Comparison of ENCODE assay signal across 14 cellular contexts in the genomic region with DNA sequence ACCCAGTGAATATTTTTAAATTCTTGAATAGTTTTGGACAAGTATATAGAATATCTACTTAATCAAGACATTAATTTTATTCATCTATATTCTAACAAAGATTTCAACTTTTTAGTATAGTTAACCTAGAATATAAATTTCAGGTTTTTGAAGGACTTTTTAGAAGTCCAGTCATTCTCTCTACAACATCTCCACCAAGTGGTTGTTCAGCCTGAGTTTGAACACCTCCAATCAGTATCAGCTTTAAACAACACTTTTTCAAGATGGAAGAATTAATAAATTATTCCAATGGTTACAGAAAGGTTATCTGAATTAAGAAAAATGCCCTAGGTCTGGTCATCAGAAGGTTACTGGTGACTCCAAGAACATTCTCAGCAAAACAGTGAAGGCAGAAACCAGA. TPM values are rescaled to one million over a fixed set of nuclear protein-coding genes. Genes with fewer than 3 reads are reported as not detected.
A peak's percentile ranks its signal among the peaks of the same experiment; 100 is the strongest.
DNase-seq lines count a peak whose midpoint lies in the region; ATAC-seq, FAIRE-seq and TF ChIP-seq lines count a peak whose summit lies in the region.
"Had no signal": no experiment of that assay in that cellular context is flagged by ENCODE, and none has a peak within 500 bp of the region (broad histone marks: within the 10 kb centered on the region; RNA-seq: fewer than 3 reads in every experiment).

No MANE protein-coding gene starts in this region.

- H3K4me1 Mint-ChIP-seq in H9: peaks cover 3 to 4% of the 10 kb centered on the region in 2 experiments
- H3K4me1 Mint-ChIP-seq: CD8-positive, alpha-beta memory T cell had no signal

- H2BK12ac ChIP-seq in H9 (ENCODE audit: insufficient read length, low read depth, low read length) (no peak overlapping the region), trophoblast cell (ENCODE audit: low read length) (no peak overlapping the region)

- no peaks in the 10 kb centered on the region for H3K23me2 ChIP-seq in H9 (ENCODE audit: insufficient read length, low read depth, low read length, poor library complexity, severe bottlenecking)

- H4K91ac ChIP-seq in H9 (ENCODE audit: insufficient read length, low read depth, low read length) (no peak overlapping the region), trophoblast cell (ENCODE audit: low read depth, low read length) (no peak overlapping the region)

- TF ChIP-seq CTCF in AG10803 (conservative IDR thresholded peaks at IDR 0.05; ENCODE audit: low read length) (peak; percentile 21), H9 (conservative IDR thresholded peaks at IDR 0.05) (peak; percentile 53), hepatocyte (IDR thresholded peaks at IDR 0.05; ENCODE audit: poor library complexity) (peak; percentile 46)

- H3K27me3 Mint-ChIP-seq in H9 (ENCODE audit: low read depth): no peaks in the 10 kb centered on the region

- H3K4ac ChIP-seq in H9 (ENCODE audit: low read depth, low read length): no peak overlapping the region
- H3K4ac ChIP-seq in trophoblast cell (ENCODE audit: low read depth, low read length): no peak overlapping the region

- H3K4me2 ChIP-seq in H9 (ENCODE audit: insufficient read depth, insufficient read length, low read length): no peak overlapping the region
- no peak overlapping the region for H3K4me2 ChIP-seq in hepatocyte
- H3K4me2 ChIP-seq in trophoblast cell (ENCODE audit: low read length): no peak overlapping the region

- H3K79me2 ChIP-seq in H9 (ENCODE audit: insufficient read depth, low read length) (no peaks in the 10 kb centered on the region), hepatocyte (no peaks in the 10 kb centered on the region), trophoblast cell (ENCODE audit: control insufficient read depth, insufficient read depth, low read length, poor library complexity) (no peaks in the 10 kb centered on the region)

- DNase-seq in AG10803 (ENCODE audit: low read depth) (peak; percentile 3), H9 (no peak), hepatocyte (ENCODE audit: low spot score) (no peak), urothelium cell line (ENCODE audit: low spot score) (no peak), trophoblast cell (no peak)
- DNase-seq: activated T-cell treated with anti-CD3 and anti-CD28 coated beads for 4 hours; CD8-positive, alpha-beta memory T cell; left ventricle myocardium superior; NCI-H146; stimulated activated CD4-positive, alpha-beta T cell treated with anti-CD3 and anti-CD28 coated beads, Interleukin-1b, Interleukin-23, amount 100 ng/mL, for 48 hours had no signal

- no peaks in the 10 kb centered on the region; a peak in 3 of 7 replicates for H3K36me3 Mint-ChIP-seq in H9 (ENCODE audit: insufficient read depth in 1 of 3, low read depth in 3 of 3)

- H3K9ac ChIP-seq in H9 (ENCODE audit: extremely low read depth, insufficient read length, low read length) (no peak overlapping the region), trophoblast cell (ENCODE audit: low read length) (no peak overlapping the region)

- no peaks in the 10 kb centered on the region for H3K9me2 ChIP-seq in hepatocyte (replicated peaks; ENCODE audit: insufficient read depth)

- H3K14ac ChIP-seq in H9 (ENCODE audit: insufficient read depth, low read length): no peak overlapping the region
- no peak overlapping the region for H3K14ac ChIP-seq in trophoblast cell (ENCODE audit: low read length)

- no peak overlapping the region for H4K12ac ChIP-seq in trophoblast cell (ENCODE audit: low read depth, low read length)

- no peak for ATAC-seq in GM19455 (IDR thresholded peaks at IDR 0.05; ENCODE audit: unreplicated experiment)
- ATAC-seq in HG03196 (IDR thresholded peaks at IDR 0.05; ENCODE audit: unreplicated experiment): no peak
- ATAC-seq: left ventricle myocardium superior had no signal

- H3K27ac ChIP-seq in H9 (ENCODE audit: insufficient read length, low read depth, low read length) (no peak overlapping the region), hepatocyte (no peak overlapping the region), trophoblast cell (ENCODE audit: low read depth, low read length) (no peak overlapping the region)

- no peak overlapping the region for H3K27ac Mint-ChIP-seq in H9

- no peak overlapping the region for H2BK15ac ChIP-seq in H9 (ENCODE audit: low read depth, low read length)

- H3K56ac ChIP-seq in H9 (ENCODE audit: insufficient read length, low read depth, low read length): no peak overlapping the region

- H2AFZ ChIP-seq in H9 (ENCODE audit: low read length) (no peak overlapping the region), hepatocyte (no peak overlapping the region), trophoblast cell (ENCODE audit: insufficient read depth, low read length, poor library complexity) (no peak overlapping the region)

- H3K23ac ChIP-seq in H9 (ENCODE audit: insufficient read length, low read depth, low read length) (no peak overlapping the region), trophoblast cell (ENCODE audit: low read length) (no peak overlapping the region)

- H3K27me3 ChIP-seq in H9 (ENCODE audit: insufficient read depth, low read length) (no peaks in the 10 kb centered on the region), hepatocyte (no peaks in the 10 kb centered on the region), trophoblast cell (ENCODE audit: insufficient read depth, low read length) (no peaks in the 10 kb centered on the region)

- H3K36me3 ChIP-seq in hepatocyte (replicated peaks; ENCODE audit: insufficient read depth, low read depth) (no peaks in the 10 kb centered on the region), trophoblast cell (ENCODE audit: control insufficient read depth in 1 of 2, insufficient read depth in 2 of 2, low read length in 2 of 2) (no peaks in the 10 kb centered on the region)

- H3K4me3 ChIP-seq in AG10803 (ENCODE audit: low read length) (no peak overlapping the region), hepatocyte (no peak overlapping the region), trophoblast cell (ENCODE audit: low read depth, low read length) (no peak overlapping the region)

- no peaks in the 10 kb centered on the region for H4K20me1 ChIP-seq in H9 (ENCODE audit: control insufficient read depth, insufficient read depth, insufficient read length)
- H4K20me1 ChIP-seq in hepatocyte (ENCODE audit: insufficient read depth, poor library complexity, severe bottlenecking): no peaks in the 10 kb centered on the region

- H2BK120ac ChIP-seq in H9 (ENCODE audit: low read depth, low read length, poor library complexity, severe bottlenecking): no peak overlapping the region
- H2BK120ac ChIP-seq in trophoblast cell (ENCODE audit: insufficient read depth, low read length, poor library complexity): no peak overlapping the region

- H3K4me3 Mint-ChIP-seq in H9: no peak overlapping the region
- H3K4me3 Mint-ChIP-seq: CD8-positive, alpha-beta memory T cell had no signal

- H3K18ac ChIP-seq in H9 (ENCODE audit: insufficient read length, low read depth, low read length) (no peak overlapping the region), trophoblast cell (ENCODE audit: low read length) (no peak overlapping the region)

- H3T11ph ChIP-seq in H9 (ENCODE audit: low read length): no peak overlapping the region

- H3K4me1 ChIP-seq in H9 (ENCODE audit: insufficient read depth, low read length) (no peaks in the 10 kb centered on the region), hepatocyte (ENCODE audit: insufficient read depth) (no peaks in the 10 kb centered on the region), trophoblast cell (ENCODE audit: control insufficient read depth in 1 of 2, insufficient read depth in 2 of 2, low read length in 2 of 2) (no peaks in the 10 kb centered on the region)

- H2BK20ac ChIP-seq in H9 (ENCODE audit: low read depth, low read length, poor library complexity, severe bottlenecking): no peak overlapping the region

- H2BK5ac ChIP-seq in H9 (ENCODE audit: insufficient read length, low read length) (no peak overlapping the region), trophoblast cell (ENCODE audit: low read depth, low read length, poor library complexity) (no peak overlapping the region)

- H4K5ac ChIP-seq in H9 (ENCODE audit: insufficient read length, low read depth, low read length): no peak overlapping the region

- no peaks in the 10 kb centered on the region; a peak in 2 of 5 replicates for H3K9me3 Mint-ChIP-seq in H9

- no peaks in the 10 kb centered on the region for H3K9me3 ChIP-seq in H9 (ENCODE audit: control insufficient read depth, low read depth, low read length)
- no peaks in the 10 kb centered on the region for H3K9me3 ChIP-seq in hepatocyte (ENCODE audit: low read depth)
- no peaks in the 10 kb centered on the region for H3K9me3 ChIP-seq in trophoblast cell (ENCODE audit: insufficient read depth, low read depth, low read length)

- FAIRE-seq in TTC549 (lab: Jason Lieb, UNC): peak; percentile 91
- no peak for FAIRE-seq in urothelium cell line (lab: Jason Lieb, UNC)
- FAIRE-seq: astrocyte had no signal

- no peak overlapping the region for H2AK5ac ChIP-seq in H9 (ENCODE audit: insufficient read length, low read length)
- H2AK5ac ChIP-seq in trophoblast cell (ENCODE audit: low read length): no peak overlapping the region

- H3K79me1 ChIP-seq in H9 (ENCODE audit: insufficient read depth, low read depth, low read length, poor library complexity, severe bottlenecking) (no peaks in the 10 kb centered on the region), trophoblast cell (ENCODE audit: low read length) (no peaks in the 10 kb centered on the region)

- no peak overlapping the region for H4K8ac ChIP-seq in H9 (replicated peaks; ENCODE audit: insufficient read length, low read depth, low read length)
- H4K8ac ChIP-seq in trophoblast cell (ENCODE audit: low read depth, low read length): no peak overlapping the region

RNA-seq across cellular contexts. Expression of a gene that starts 31.8 kb away (rescaled TPM):
- total RNA-seq in H9 (2021): 365 TPM in 2 replicates
- 508 and 516 TPM in 2 replicates for total RNA-seq in hepatocyte
- 231 and 261 TPM in 2 replicates for polyA plus RNA-seq in hepatocyte
- polyA plus RNA-seq in trophoblast cell (2013): 364 and 368 TPM in 2 replicates
